8 cellular contexts compared by ENCODE assay signal in the genomic region with DNA sequence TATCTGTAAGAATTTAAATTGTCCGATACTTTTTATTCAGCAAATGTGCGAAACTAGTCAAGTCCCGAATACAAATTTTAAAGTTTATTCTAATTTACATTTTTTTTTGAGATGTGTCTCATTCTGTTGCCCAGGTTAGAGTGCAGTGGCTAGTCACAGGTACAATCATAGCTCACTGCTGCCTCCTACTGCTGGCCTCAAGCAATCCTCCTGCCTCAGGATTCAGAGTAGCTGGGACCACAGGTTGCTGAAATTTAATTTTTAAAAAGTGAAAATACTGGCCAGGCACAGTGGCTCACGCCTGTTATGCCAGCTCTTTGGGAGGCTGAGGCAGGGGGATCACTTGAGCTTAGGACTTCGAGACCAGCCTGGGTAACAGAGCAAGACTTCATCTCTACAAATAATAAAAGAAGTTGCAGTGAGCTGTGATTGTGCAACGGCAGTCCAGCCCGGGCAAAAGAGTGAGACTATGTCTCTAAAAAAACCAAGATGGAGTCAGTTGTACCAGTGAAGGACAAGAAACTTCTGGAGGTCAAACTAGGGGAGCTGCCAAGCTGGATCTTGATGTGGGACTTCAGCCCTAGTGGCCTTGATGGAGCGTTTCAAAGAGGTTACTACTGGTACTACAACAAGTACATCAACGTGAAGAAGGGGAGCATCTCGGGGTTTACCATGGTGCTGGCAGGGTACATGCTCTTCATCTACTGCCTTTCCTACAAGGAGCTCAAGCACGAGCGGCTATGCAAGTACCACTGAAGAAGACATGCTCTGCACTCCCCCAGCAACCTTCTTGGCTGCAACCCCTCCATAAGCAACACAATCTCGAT. TPM values are rescaled to one million over a fixed set of nuclear protein-coding genes. Genes with fewer than 3 reads are reported as not detected.
DNase-seq lines count a peak whose midpoint lies in the region; ATAC-seq and TF ChIP-seq lines count a peak whose summit lies in the region.

No MANE protein-coding gene starts in this region.

- peak; percentile 14 for DNase-seq in COLO668 (lab: John Stamatoyannopoulos, UW; ENCODE audit: unreplicated experiment)
- peak; percentile 70 for DNase-seq in activated CD4-positive, alpha-beta memory T cell treated with anti-CD3 and anti-CD28 coated beads for 36 hours
- peak; percentile 56 for DNase-seq in fibroblast of peridontal ligament (ENCODE audit: extremely low read depth)
- peak; percentile 67 for DNase-seq in stimulated activated CD4-positive, alpha-beta T cell treated with anti-CD3 and anti-CD28 coated beads, Interleukin-15, amount 100 ng/mL, for 24 hours
- DNase-seq in neuronal stem cell (ENCODE audit: low spot score) = no peak

- no peak overlapping the region for H2AK5ac ChIP-seq in neuronal stem cell (ENCODE audit: low read depth, low read length)

- no peak overlapping the region for H2BK5ac ChIP-seq in neuronal stem cell (ENCODE audit: low read length)

- H3K4ac ChIP-seq in neuronal stem cell (ENCODE audit: low read length) = no peak overlapping the region

- peaks cover 34% of the 10 kb centered on the region for H3K4me1 Mint-ChIP-seq in activated CD4-positive, alpha-beta memory T cell treated with anti-CD3 and anti-CD28 coated beads for 36 hours (ENCODE audit: low read depth)

- H3K4me3 Mint-ChIP-seq in activated CD4-positive, alpha-beta memory T cell treated with anti-CD3 and anti-CD28 coated beads for 36 hours = no peak overlapping the region

- H3K4me2 ChIP-seq in Loucy (ENCODE audit: low read depth, low read length, poor library complexity, severe bottlenecking) (peak overlapping the region; percentile 15), neuronal stem cell (ENCODE audit: insufficient read depth, low read length, poor library complexity, severe bottlenecking) (no peak overlapping the region)

- no peak overlapping the region for H4K8ac ChIP-seq in neuronal stem cell (ENCODE audit: low read depth, low read length)

- no peak overlapping the region for H2AFZ ChIP-seq in Loucy (ENCODE audit: low read length)
- H2AFZ ChIP-seq in neuronal stem cell (ENCODE audit: low read length) = no peak overlapping the region

- POLR2A ChIA-PET in activated CD4-positive, alpha-beta memory T cell treated with anti-CD3 and anti-CD28 coated beads for 36 hours (lab: Charles Lee) = interaction anchor here (1.1 to 1.8 kb wide), 2 partner anchors 14 to 15 kb away, joined by 5 to 10 read pairs; partner anchors contain the start of genes CEP95 and DDX5

- H3K18ac ChIP-seq in neuronal stem cell (ENCODE audit: low read length) = no peak overlapping the region

- H3K27ac ChIP-seq in neuronal stem cell (replicated peaks; ENCODE audit: low read length) = no peak overlapping the region

- no peak overlapping the region for H2BK120ac ChIP-seq in neuronal stem cell (ENCODE audit: low read depth, low read length)

- peak; percentile 80 for TF ChIP-seq CTCF in Loucy (conservative IDR thresholded peaks at IDR 0.05; ENCODE audit: low read length)

- no peaks in the 10 kb centered on the region for H3F3A ChIP-seq in Loucy (ENCODE audit: low read depth)

- no peak overlapping the region for H3K23ac ChIP-seq in neuronal stem cell (ENCODE audit: low read depth, low read length, poor library complexity)

- H3K36me3 ChIP-seq in Loucy (ENCODE audit: insufficient read depth, low read length) = peaks cover 14% of the 10 kb centered on the region; the same call in 1 of the 2 replicates
- peaks cover 17 to 79% of the 10 kb centered on the region in 2 donors for H3K36me3 ChIP-seq in neuronal stem cell (replicated peaks in 1 of 2; ENCODE audit: control insufficient read depth in 2 of 2, insufficient read depth in 2 of 2, low read length in 2 of 2)

- H3K9ac ChIP-seq in Loucy (ENCODE audit: low read depth, low read length, poor library complexity, severe bottlenecking) (no peak overlapping the region), neuronal stem cell (ENCODE audit: low read depth, low read length, poor library complexity) (no peak overlapping the region)

- H3K9me2 ChIP-seq in Loucy (replicated peaks; ENCODE audit: low read depth, low read length) = no peaks in the 10 kb centered on the region

- no peak overlapping the region for H3K4me3 ChIP-seq in Loucy (ENCODE audit: low read length, poor library complexity, severe bottlenecking)
- H3K4me3 ChIP-seq in neuronal stem cell (ENCODE audit: low read length in 2 of 2) = no peak overlapping the region

- H3K79me1 ChIP-seq in neuronal stem cell (ENCODE audit: low read depth, low read length) = no peaks in the 10 kb centered on the region

- ATAC-seq in HG03457 (IDR thresholded peaks at IDR 0.05; ENCODE audit: unreplicated experiment) = no peak
- ATAC-seq in HG02763 (IDR thresholded peaks at IDR 0.05; ENCODE audit: unreplicated experiment) = no peak

- no peaks in the 10 kb centered on the region for H3K9me3 Mint-ChIP-seq in activated CD4-positive, alpha-beta memory T cell treated with anti-CD3 and anti-CD28 coated beads for 36 hours

- no peaks in the 10 kb centered on the region for H3K9me3 ChIP-seq in Loucy (ENCODE audit: insufficient read depth, low read depth, low read length)
- H3K9me3 ChIP-seq in neuronal stem cell (replicated peaks in 1 of 2; ENCODE audit: control insufficient read depth in 2 of 2, insufficient read depth in 1 of 2, low read depth in 1 of 2, low read length in 2 of 2) = no peaks in the 10 kb centered on the region

- H3K4me1 ChIP-seq in Loucy (ENCODE audit: insufficient read depth, low read length, poor library complexity, severe bottlenecking) (peaks cover 23% of the 10 kb centered on the region), neuronal stem cell (ENCODE audit: control insufficient read depth in 2 of 2, insufficient read depth in 1 of 2, low read depth in 1 of 2, low read length in 2 of 2) (peaks cover 1 to 2% of the 10 kb centered on the region in 2 donors)

- CTCF ChIA-PET in activated CD4-positive, alpha-beta memory T cell treated with anti-CD3 and anti-CD28 coated beads for 36 hours (lab: Charles Lee) = interaction anchor here (0.5 to 5.7 kb wide), 30 partner anchors 7 to 245 kb away, joined by 3 to 192 read pairs (median 4); partner anchors contain the start of genes CEP95 and DDX5

- H3K27me3 ChIP-seq in Loucy (ENCODE audit: insufficient read depth, low read length, poor library complexity, severe bottlenecking) (no peaks in the 10 kb centered on the region), neuronal stem cell (ENCODE audit: control insufficient read depth in 3 of 3, insufficient read depth in 3 of 3, low read depth in 1 of 3, low read length in 3 of 3) (no peaks in the 10 kb centered on the region)

- intact Hi-C loops in activated CD4-positive, alpha-beta memory T cell treated with anti-CD3 and anti-CD28 coated beads for 36 hours (cut with micrococcal nuclease) = loop anchor here (1.0 to 10.0 kb wide), 2 partner anchors 71 to 186 kb away; no protein-coding TSS in a partner anchor

- H4K20me1 ChIP-seq in Loucy (ENCODE audit: insufficient read depth, low read length, poor library complexity, severe bottlenecking) = peaks cover 15% of the 10 kb centered on the region

- H3K27ac Mint-ChIP-seq in activated CD4-positive, alpha-beta memory T cell treated with anti-CD3 and anti-CD28 coated beads for 36 hours = no peak overlapping the region

- no peak overlapping the region for H2BK12ac ChIP-seq in neuronal stem cell (ENCODE audit: low read length)

- no peaks in the 10 kb centered on the region for H3K27me3 Mint-ChIP-seq in activated CD4-positive, alpha-beta memory T cell treated with anti-CD3 and anti-CD28 coated beads for 36 hours

- H2BK15ac ChIP-seq in neuronal stem cell (ENCODE audit: low read length) = no peak overlapping the region

- no peak overlapping the region for H3K14ac ChIP-seq in neuronal stem cell (ENCODE audit: low read length)

- H3K36me3 Mint-ChIP-seq in activated CD4-positive, alpha-beta memory T cell treated with anti-CD3 and anti-CD28 coated beads for 36 hours = peaks cover 34% of the 10 kb centered on the region

- peaks cover 36% of the 10 kb centered on the region for H3K79me2 ChIP-seq in Loucy (ENCODE audit: insufficient read depth, low read length)

- no CpG with 5 or more reads among the region's 13 CpGs for WGBS in neuronal stem cell (ENCODE audit: extremely low coverage in 2 of 2, insufficient read length in 2 of 2, insufficient replicate concordance in 1 of 2), 2 donors

- no peak overlapping the region for H4K91ac ChIP-seq in neuronal stem cell (ENCODE audit: low read depth, low read length, poor library complexity)

RNA-seq across cellular contexts. Expression of gene POLG2, which starts 5.6 kb away (rescaled TPM):
- 10 to 100 TPM; 25.8 to 28.1 TPM for total RNA-seq in activated CD4-positive, alpha-beta memory T cell treated with anti-CD3 and anti-CD28 coated beads for 36 hours
- polyA plus RNA-seq in neuronal stem cell (2013, experiment 1 of 2) = 16.1 TPM
- 16.8 TPM for polyA plus RNA-seq in neuronal stem cell (2013, experiment 2 of 2)

RNA-seq across cellular contexts. Expression of gene DDX5, which starts 14.8 kb away (rescaled TPM):
- total RNA-seq in activated CD4-positive, alpha-beta memory T cell treated with anti-CD3 and anti-CD28 coated beads for 36 hours = 100 to 1,000 TPM; 583 to 626 TPM
- polyA plus RNA-seq in neuronal stem cell (2013, experiment 1 of 2) = 616 TPM
- polyA plus RNA-seq in neuronal stem cell (2013, experiment 2 of 2) = 618 TPM

RNA-seq across cellular contexts. Expression of gene CEP95, which starts 15.5 kb away (rescaled TPM):
- total RNA-seq in activated CD4-positive, alpha-beta memory T cell treated with anti-CD3 and anti-CD28 coated beads for 36 hours = 10 to 100 TPM; 29.9 to 37.8 TPM
- polyA plus RNA-seq in neuronal stem cell (2013, experiment 1 of 2) = 50.3 TPM
- 51.8 TPM for polyA plus RNA-seq in neuronal stem cell (2013, experiment 2 of 2)

RNA-seq across cellular contexts. Expression of gene MILR1, which starts 42.3 kb away (rescaled TPM):
- not detected for total RNA-seq in activated CD4-positive, alpha-beta memory T cell treated with anti-CD3 and anti-CD28 coated beads for 36 hours
- not detected for polyA plus RNA-seq in neuronal stem cell (2013, experiment 1 of 2)
- polyA plus RNA-seq in neuronal stem cell (2013, experiment 2 of 2) = not detected
